Comparison of ENCODE assay signal across 8 cellular contexts in the genomic region with DNA sequence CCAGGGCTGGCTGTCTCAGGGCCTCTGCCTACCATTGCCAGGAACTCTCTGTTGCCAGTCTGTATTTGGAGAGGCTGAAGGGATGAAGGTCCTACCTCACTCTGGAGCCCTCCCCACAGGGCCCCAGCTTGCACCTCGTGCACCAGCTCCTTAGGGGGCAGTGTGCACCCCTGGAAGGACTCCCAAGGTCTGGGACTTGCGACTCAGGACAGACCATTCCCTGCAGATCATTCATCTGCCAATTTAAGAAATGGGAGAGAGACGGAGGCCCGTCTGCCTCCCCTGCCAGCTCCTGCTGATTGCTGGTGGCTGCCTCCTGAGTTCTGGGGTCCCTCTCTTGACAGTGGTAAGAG. TPM values are rescaled to one million over a fixed set of nuclear protein-coding genes. Genes with fewer than 3 reads are reported as not detected.
A peak's percentile ranks its signal among the peaks of the same experiment; 100 is the strongest.
DNase-seq lines count a peak whose midpoint lies in the region; ATAC-seq and TF ChIP-seq lines count a peak whose summit lies in the region.

No MANE protein-coding gene starts in this region.

- TF ChIP-seq EP300 in stomach (IDR thresholded peaks at IDR 0.05) = peak; percentile 70

- TF ChIP-seq CTCF in GM12875 (IDR thresholded peaks at IDR 0.05; ENCODE audit: borderline replicate concordance, insufficient read depth, low read depth, low read length) = peak; percentile 74
- TF ChIP-seq CTCF in Peyer's patch (IDR thresholded peaks at IDR 0.05) = peak in 5 of 6 experiments; percentile 27 to 62 (median 52)
- TF ChIP-seq CTCF in cardiac fibroblast (IDR thresholded peaks at IDR 0.05; ENCODE audit: low read depth, low read length) = peak; percentile 53
- peak in 5 of 7 experiments; percentile 58 to 78 (median 66) for TF ChIP-seq CTCF in stomach (IDR thresholded peaks at IDR 0.05)

- H3K27ac ChIP-seq in Peyer's patch = peak overlapping the region; percentile 84 to 95 (median 90)
- H3K27ac ChIP-seq in layer of hippocampus (ENCODE audit: low read depth, low read length) = peak overlapping the region; percentile 90
- H3K27ac ChIP-seq in stomach = peak overlapping the region; percentile 79 to 99 (median 95)

- TF ChIP-seq POLR2A in Peyer's patch (IDR thresholded peaks at IDR 0.05) = no peak
- no peak for TF ChIP-seq POLR2A in stomach (IDR thresholded peaks at IDR 0.05)

- H3K9me3 ChIP-seq in Peyer's patch (no peaks in the 10 kb centered on the region), stomach (no peaks in the 10 kb centered on the region)

- H3K27me3 ChIP-seq in Peyer's patch (no peaks in the 10 kb centered on the region), layer of hippocampus (ENCODE audit: control insufficient read depth, insufficient read depth, low read length) (no peaks in the 10 kb centered on the region), stomach (no peaks in the 10 kb centered on the region)

- H3K4me3 ChIP-seq in GM12875 (ENCODE audit: low read depth, low read length) (peak overlapping the region; percentile 40), Peyer's patch (peak overlapping the region in 3 of 4 donors; percentile 18 to 24 (median 24)), cardiac fibroblast (replicated peaks in 1 of 2; ENCODE audit: low read depth in 2 of 2, low read length in 2 of 2) (peak overlapping the region; percentile 8 to 24), stomach (peak overlapping the region; percentile 2 to 11 (median 9))

- DNase-seq in AML-193 (lab: John Stamatoyannopoulos, UW) (peak; percentile 38 to 41), Peyer's patch (peak in 2 of 3 donors; percentile 76 to 83), cardiac fibroblast (ENCODE audit: low read depth in 2 of 2) (peak; percentile 78 to 89), stomach (peak; percentile 84)

- H3K36me3 ChIP-seq in Peyer's patch (no peaks in the 10 kb centered on the region), stomach (no peaks in the 10 kb centered on the region)

- intact Hi-C loops in stomach (cut with DNase I; ENCODE audit: low total_unique reads) = loop anchor here (5.0 kb wide), 1 partner anchor 36 kb away; no protein-coding TSS in a partner anchor

- 9 to 16% (median 12%) methylated on average over 4 of the region's 4 CpGs; no CpG with 5 or more reads in 1 of the 5 donors for WGBS in stomach, 5 donors

- ATAC-seq in GM18502 (IDR thresholded peaks at IDR 0.05; ENCODE audit: poor library complexity, unreplicated experiment) = no peak
- no peak for ATAC-seq in HG03039 (IDR thresholded peaks at IDR 0.05; ENCODE audit: unreplicated experiment)

- H3K4me1 ChIP-seq in Peyer's patch = peaks cover 0 to 27% (median 11%) of the 10 kb centered on the region in 4 donors
- H3K4me1 ChIP-seq in stomach = peaks cover 24 to 59% (median 42%) of the 10 kb centered on the region in 4 donors

RNA-seq across cellular contexts. Expression of a gene that starts 27.5 kb away (rescaled TPM):
- over 10,000 TPM; 10,683 to 28,425 (median 19,356) TPM for total RNA-seq in Peyer's patch
- total RNA-seq in stomach = over 10,000 TPM; 11,517 to 39,496 (median 13,707) TPM
- 100 to 1,000 TPM; 124 to 296 (median 126) TPM for polyA plus RNA-seq in stomach

RNA-seq across cellular contexts. Expression of a gene that starts 48.8 kb away (rescaled TPM):
- total RNA-seq in Peyer's patch (1,000 to 10,000 TPM in 2 of 4 donors, 100 to 1,000 TPM in 2; 705 to 1,411 (median 1,064) TPM), stomach (1,000 to 10,000 TPM in 2 of 5 donors, 100 to 1,000 TPM in 3; 253 to 2,124 (median 789) TPM)
- polyA plus RNA-seq in stomach = 1,000 to 10,000 TPM in 1 of 3 donors, 100 to 1,000 TPM in 2; 131 to 1,368 (median 157) TPM

RNA-seq across cellular contexts. Expression of a gene that starts 53.5 kb away (rescaled TPM):
- total RNA-seq in Peyer's patch (10 to 100 TPM; 73.4 to 88.1 (median 79.0) TPM), stomach (10 to 100 TPM in 4 of 5 donors, 1 to 10 TPM in 1; 3.5 to 89.0 (median 65.2) TPM)
- polyA plus RNA-seq in stomach = 10 to 100 TPM; 65.8 to 94.8 (median 86.1) TPM
